Comparison of ENCODE assay signal across 22 cellular contexts in the genomic region with DNA sequence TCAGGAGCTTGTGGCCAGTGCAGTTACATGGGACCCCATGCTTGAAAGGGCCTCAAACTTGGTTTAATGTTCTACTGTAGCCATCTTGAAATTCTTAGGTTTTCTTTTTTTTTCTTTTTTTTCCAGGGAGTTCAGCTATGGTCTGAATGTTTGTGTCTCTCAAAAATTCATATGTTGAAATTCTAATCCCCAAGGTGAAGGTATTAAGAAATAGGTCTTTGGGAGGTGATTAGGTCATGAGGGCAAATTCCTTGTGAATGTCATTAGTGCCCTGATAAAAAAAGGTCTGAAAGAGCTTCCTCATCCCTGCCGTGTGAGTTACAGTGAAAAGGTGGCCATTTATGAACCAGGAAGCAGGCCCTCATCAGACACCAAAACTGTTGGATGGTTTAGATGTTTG.
"Had no signal": no experiment of that assay in that cellular context is flagged by ENCODE, and none has a peak within 500 bp of the region (broad histone marks: within the 10 kb centered on the region; RNA-seq: fewer than 3 reads in every experiment).

No MANE protein-coding gene starts in this region.

- ATAC-seq: effector memory CD8-positive, alpha-beta T cell; esophagus mucosa; foreskin keratinocyte; heart left ventricle had no signal

- H3K27ac ChIP-seq: colonic mucosa, coronary artery, dorsolateral prefrontal cortex, epithelial cell of prostate, esophagus muscularis mucosa, esophagus squamous epithelium, foreskin keratinocyte, gastrocnemius medialis, heart left ventricle had no signal

- H3K4me3 ChIP-seq: colonic mucosa, coronary artery, dorsolateral prefrontal cortex, esophagus muscularis mucosa, esophagus squamous epithelium, gastrocnemius medialis, heart left ventricle had no signal

- H3K9me3 ChIP-seq: colonic mucosa, esophagus squamous epithelium, gastrocnemius medialis had no signal

- H3K4me1 ChIP-seq: colonic mucosa had no signal

- DNase-seq: colonic mucosa; cortex of kidney; dermis blood vessel endothelial cell; dorsolateral prefrontal cortex; effector CD4-positive, alpha-beta T cell; effector CD8-positive, alpha-beta T cell; effector memory CD4-positive, alpha-beta T cell; effector memory CD8-positive, alpha-beta T cell; endodermal cell; erythroblast; esophagus squamous epithelium; foreskin fibroblast; foreskin keratinocyte; foreskin melanocyte; gastrocnemius medialis; glutamatergic neuron; head of caudate nucleus; heart left ventricle had no signal

- H3K27me3 ChIP-seq: colonic mucosa, dorsolateral prefrontal cortex, esophagus muscularis mucosa, esophagus squamous epithelium, foreskin keratinocyte, gastrocnemius medialis, heart left ventricle had no signal

- H3K36me3 ChIP-seq: colonic mucosa, esophagus muscularis mucosa, esophagus squamous epithelium, gastrocnemius medialis, heart left ventricle had no signal
